In genomic region chr4:153014460-153014859, GRCh38 we compare ENCODE assay signal across 28 cellular contexts.
DNase-seq lines count a peak whose midpoint lies in the region; ATAC-seq and TF ChIP-seq lines count a peak whose summit lies in the region.
"Had no signal": no experiment of that assay in that cellular context is flagged by ENCODE, and none has a peak within 500 bp of the region (broad histone marks: within the 10 kb centered on the region; RNA-seq: fewer than 3 reads in every experiment).

No MANE protein-coding gene starts in this region.

- no peaks in the 10 kb centered on the region for H3K9me3 ChIP-seq in HCT116 (ENCODE audit: control insufficient read depth in 1 of 2, insufficient read depth in 1 of 2, low read depth in 1 of 2, low read length in 2 of 2)
- no peaks in the 10 kb centered on the region for H3K9me3 ChIP-seq in upper lobe of right lung
- H3K9me3 ChIP-seq in adrenal gland (replicated peaks in 1 of 3) = no peaks in the 10 kb centered on the region
- H3K9me3 ChIP-seq: colonic mucosa, right atrium auricular region, upper lobe of left lung had no signal

- TF ChIP-seq POLR2A in HCT116 (IDR thresholded peaks at IDR 0.05; ENCODE audit: borderline replicate concordance, extremely low read depth, insufficient read depth, insufficient read length) (no peak), adrenal gland (IDR thresholded peaks at IDR 0.05) (no peak)

- no peaks in the 10 kb centered on the region for H3K79me2 ChIP-seq in HCT116 (ENCODE audit: insufficient read depth, low read length)

- no peak overlapping the region for H3K9ac ChIP-seq in HCT116 (ENCODE audit: low read length)
- H3K9ac ChIP-seq: BLaER1 treated with 17β-estradiol and CSF1 and Interleukin-3, amounts not matched to agents 10 nM and 100 nM had no signal

- no peaks in the 10 kb centered on the region for H3K9me2 ChIP-seq in HCT116 (ENCODE audit: insufficient read depth)

- ATAC-seq in HCT116 (peak; percentile 46; the same call in 1 of the 2 replicates), HG03460 (IDR thresholded peaks at IDR 0.05; ENCODE audit: unreplicated experiment) (no peak), upper lobe of right lung (no peak)
- ATAC-seq: GM12878, HepG2 had no signal

- TF ChIP-seq CTCF in HCT116 (IDR thresholded peaks at IDR 0.05 in 2 of 3, conservative IDR thresholded peaks at IDR 0.05 in 1 of 3; ENCODE audit: borderline replicate concordance in 1 of 3, insufficient read depth in 1 of 3, low read depth in 2 of 3, low read length in 2 of 3) (no peak), astrocyte of the spinal cord (IDR thresholded peaks at IDR 0.05; ENCODE audit: low read depth, low read length) (no peak), glutamatergic neuron (IDR thresholded peaks at IDR 0.05; ENCODE audit: partially characterized antibody, unreplicated experiment) (no peak), upper lobe of right lung (IDR thresholded peaks at IDR 0.05) (no peak), adrenal gland (IDR thresholded peaks at IDR 0.05) (no peak)

- intact Hi-C loops in HCT116 (cut with micrococcal nuclease) = no loop called here
- intact Hi-C loops in upper lobe of right lung (cut with DNase I) = no loop called here
- intact Hi-C loops in adrenal gland (cut with DNase I) = no loop called here

- H3K27ac ChIP-seq in HCT116 (ENCODE audit: low read depth, low read length) (no peak overlapping the region), upper lobe of right lung (no peak overlapping the region), adrenal gland (no peak overlapping the region)
- H3K27ac ChIP-seq: BLaER1 treated with 17β-estradiol and CSF1 and Interleukin-3, amounts not matched to agents 10 nM and 100 nM; colonic mucosa; right atrium auricular region; upper lobe of left lung had no signal

- CTCF ChIA-PET in HCT116 (lab: Charles Lee) = no interaction called here

- H3K27me3 ChIP-seq in HCT116 (ENCODE audit: insufficient read depth, low read length) (no peaks in the 10 kb centered on the region), upper lobe of right lung (no peaks in the 10 kb centered on the region), adrenal gland (no peaks in the 10 kb centered on the region)
- H3K27me3 ChIP-seq: BLaER1 treated with 17β-estradiol and CSF1 and Interleukin-3, amounts not matched to agents 10 nM and 100 nM; colonic mucosa; right atrium auricular region; upper lobe of left lung had no signal

- BruUV-seq in HCT116 (replicated peaks; lab: Mats Ljungman, UMichigan) = no TSS peak

- H3K27ac Mint-ChIP-seq in glutamatergic neuron (ENCODE audit: unreplicated experiment) = peak overlapping the region; percentile 67
- H3K27ac Mint-ChIP-seq: activated naive CD8-positive, alpha-beta T cell treated with anti-CD3 and anti-CD28 coated beads, Interleukin-2, amount 10 ng/mL, durations not matched to agents 7 days and 5 days; T-helper 1 cell treated with Interleukin-12 subunit alpha and Interleukin-12 subunit beta and Interleukin-4 antibody, amounts not matched to agents 30 μg/mL and 1 μg/mL, for 36 hours had no signal

- H3K4me3 Mint-ChIP-seq in glutamatergic neuron (ENCODE audit: unreplicated experiment) = no peak overlapping the region
- H3K4me3 Mint-ChIP-seq: activated naive CD8-positive, alpha-beta T cell treated with anti-CD3 and anti-CD28 coated beads, Interleukin-2, amount 10 ng/mL, durations not matched to agents 7 days and 5 days; T-helper 1 cell treated with Interleukin-12 subunit alpha and Interleukin-12 subunit beta and Interleukin-4 antibody, amounts not matched to agents 30 μg/mL and 1 μg/mL, for 36 hours had no signal

- H3K9me3 Mint-ChIP-seq in glutamatergic neuron (ENCODE audit: unreplicated experiment) = peaks cover 23% of the 10 kb centered on the region
- H3K9me3 Mint-ChIP-seq: activated naive CD8-positive, alpha-beta T cell treated with anti-CD3 and anti-CD28 coated beads, Interleukin-2, amount 10 ng/mL, durations not matched to agents 7 days and 5 days; T-helper 1 cell treated with Interleukin-12 subunit alpha and Interleukin-12 subunit beta and Interleukin-4 antibody, amounts not matched to agents 30 μg/mL and 1 μg/mL, for 36 hours had no signal

- no peak for TF ChIP-seq RAD21 in HCT116 (IDR thresholded peaks at IDR 0.05; ENCODE audit: low read depth)

- in situ Hi-C loops in astrocyte of the spinal cord (cut with HindIII; ENCODE audit: low sequenced_read_pairs) = no loop called here

- POLR2A ChIA-PET in HCT116 (lab: Charles Lee) = no interaction called here

- H3K4me1 Mint-ChIP-seq in glutamatergic neuron (ENCODE audit: low read depth, unreplicated experiment) = peaks cover 35% of the 10 kb centered on the region

- H2AFZ ChIP-seq in HCT116 (ENCODE audit: low read depth, low read length, poor library complexity, severe bottlenecking) = peak overlapping the region; percentile 22

- H3K4me1 ChIP-seq in HCT116 (ENCODE audit: control insufficient read depth in 1 of 2, insufficient read depth in 2 of 2, low read length in 2 of 2) (no peaks in the 10 kb centered on the region), upper lobe of right lung (no peaks in the 10 kb centered on the region), adrenal gland (replicated peaks in 1 of 2) (no peaks in the 10 kb centered on the region)
- H3K4me1 ChIP-seq: colonic mucosa, right atrium auricular region, upper lobe of left lung had no signal

- H3K27me3 Mint-ChIP-seq in glutamatergic neuron (ENCODE audit: unreplicated experiment) = peaks cover 17% of the 10 kb centered on the region
- H3K27me3 Mint-ChIP-seq: activated naive CD8-positive, alpha-beta T cell treated with anti-CD3 and anti-CD28 coated beads, Interleukin-2, amount 10 ng/mL, durations not matched to agents 7 days and 5 days had no signal

- H3K36me3 ChIP-seq in HCT116 (ENCODE audit: control insufficient read depth in 1 of 2, insufficient read depth in 2 of 2, low read length in 2 of 2) = no peaks in the 10 kb centered on the region
- no peaks in the 10 kb centered on the region for H3K36me3 ChIP-seq in upper lobe of right lung
- no peaks in the 10 kb centered on the region for H3K36me3 ChIP-seq in adrenal gland (replicated peaks in 1 of 2)
- H3K36me3 ChIP-seq: BLaER1 treated with 17β-estradiol and CSF1 and Interleukin-3, amounts not matched to agents 10 nM and 100 nM; colonic mucosa; right atrium auricular region; upper lobe of left lung had no signal

- RAD21 ChIA-PET in HCT116 (lab: Charles Lee; ENCODE audit: low non-redundant PET in 1 of 2, low total read pairs in 2 of 2, uncharacterized antibody in 2 of 2, unreplicated experiment in 2 of 2) = no interaction called here

- DNase-seq in EH (ENCODE audit: low read depth) = peak; percentile 31
- DNase-seq in HCT116 (ENCODE audit: low read depth, low spot score) = no peak
- peak; percentile 4 for DNase-seq in astrocyte of the spinal cord (ENCODE audit: low read depth, low spot score)
- no peak for DNase-seq in glutamatergic neuron
- no peak for DNase-seq in upper lobe of right lung
- no peak for DNase-seq in NCI-H748 (lab: John Stamatoyannopoulos, UW; ENCODE audit: unreplicated experiment)
- DNase-seq in adrenal gland = no peak
- DNase-seq: ACHN; activated CD4-positive, alpha-beta T cell treated with anti-CD3 and anti-CD28 coated beads for 48 hours; activated CD8-positive, alpha-beta memory T cell treated with anti-CD3 and anti-CD28 coated beads for 24 hours; activated effector memory CD4-positive, alpha-beta T cell treated with Interleukin-2 at 50 U/mL for 16 hours; activated naive CD8-positive, alpha-beta T cell treated with anti-CD3 and anti-CD28 coated beads, Interleukin-2, amount 10 ng/mL, durations not matched to agents 7 days and 5 days; colonic mucosa; COR-L47; DMS79; effector CD8-positive, alpha-beta T cell; foreskin melanocyte; NCI-H1092 treated with DMSO at 0.1 percent for 48 hours; NCI-H1930; NCI-H748 treated with DMSO at 0.1 percent for 48 hours; stimulated activated CD4-positive, alpha-beta T cell treated with anti-CD3 and anti-CD28 coated beads, Interleukin-4, amount 100 ng/mL, for 1 hour; upper lobe of left lung had no signal

- H3K4me2 ChIP-seq in HCT116 (ENCODE audit: low read length) = no peak overlapping the region

- peaks cover 12% of the 10 kb centered on the region for H3K36me3 Mint-ChIP-seq in glutamatergic neuron (ENCODE audit: unreplicated experiment)
- H3K36me3 Mint-ChIP-seq: activated naive CD8-positive, alpha-beta T cell treated with anti-CD3 and anti-CD28 coated beads, Interleukin-2, amount 10 ng/mL, durations not matched to agents 7 days and 5 days had no signal

- no peak overlapping the region for H3K4me3 ChIP-seq in HCT116 (replicated peaks in 1 of 2; ENCODE audit: low read depth in 1 of 2, low read length in 2 of 2)
- H3K4me3 ChIP-seq in astrocyte of the spinal cord (ENCODE audit: low read depth, low read length) = no peak overlapping the region
- no peak overlapping the region for H3K4me3 ChIP-seq in upper lobe of right lung
- H3K4me3 ChIP-seq in adrenal gland = no peak overlapping the region
- H3K4me3 ChIP-seq: BLaER1 treated with 17β-estradiol and CSF1 and Interleukin-3, amounts not matched to agents 10 nM and 100 nM; colonic mucosa; GM12878; right atrium auricular region; upper lobe of left lung had no signal

- H4K20me1 ChIP-seq in HCT116 (ENCODE audit: insufficient read depth) = no peaks in the 10 kb centered on the region
- H4K20me1 ChIP-seq: BLaER1 treated with 17β-estradiol and CSF1 and Interleukin-3, amounts not matched to agents 10 nM and 100 nM had no signal

TF ChIP-seq in HCT116, 20 proteins besides CTCF, POLR2A, EP300 and RAD21:
- TF ChIP-seq ZNF274 (IDR thresholded peaks at IDR 0.05; ENCODE audit: low read depth, low read length) (no peak), EZH2 (IDR thresholded peaks at IDR 0.05) (no peak)
TF ChIP-seq in HCT116: peak in this region for 0.

Comparison
In these comparisons a context has a peak if more than half of its experiments do, and no peak if none do; other contexts are left out.
1. DNase-seq: peak in EH (single experiment) and astrocyte of the spinal cord (single experiment); none in HCT116 (single experiment), glutamatergic neuron (single experiment), upper lobe of right lung (single experiment), NCI-H748 (single experiment) and adrenal gland (0 of 7).